7 cellular contexts compared by ENCODE assay signal in the genomic region with DNA sequence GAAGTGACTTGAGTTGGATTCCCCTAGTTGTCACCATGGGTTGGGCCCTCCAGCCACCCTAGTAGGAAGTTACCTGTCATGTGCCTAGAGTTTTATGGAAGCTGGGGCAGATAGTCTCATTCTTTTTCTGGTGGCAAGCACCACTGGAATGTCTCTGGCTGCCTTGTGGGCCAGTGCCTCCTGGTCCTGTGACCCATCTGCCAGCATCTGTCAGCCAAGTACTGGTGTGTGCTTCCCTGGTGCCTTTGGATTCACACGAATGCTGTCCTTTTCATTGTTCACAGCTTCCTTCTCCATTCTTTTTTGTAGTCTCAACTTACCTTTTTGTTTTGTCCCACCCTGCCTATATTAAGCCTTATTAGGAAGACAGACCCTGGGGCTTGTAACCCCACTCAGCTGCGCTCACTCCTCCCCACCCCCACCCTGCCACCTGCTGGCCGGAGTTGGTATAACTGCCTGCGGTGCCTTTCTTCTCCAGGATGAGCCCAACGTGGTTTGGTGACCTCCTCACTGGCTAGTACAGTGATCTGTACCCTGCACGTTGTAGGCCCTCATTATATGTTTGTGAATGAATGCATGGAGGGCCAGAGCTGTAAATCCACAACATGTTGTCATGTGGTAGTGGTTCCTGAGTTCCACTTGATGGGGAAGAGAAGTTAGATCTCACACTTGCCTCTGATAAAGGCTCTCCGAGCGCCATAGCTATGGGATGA.
A peak's percentile ranks its signal among the peaks of the same experiment; 100 is the strongest.
DNase-seq lines count a peak whose midpoint lies in the region; TF ChIP-seq lines count a peak whose summit lies in the region.

No MANE protein-coding gene starts in this region.

- H3K23ac ChIP-seq in neuronal stem cell (ENCODE audit: low read depth, low read length, poor library complexity) = no peak overlapping the region

- intact Hi-C loops in activated CD4-positive, alpha-beta memory T cell treated with anti-CD3 and anti-CD28 coated beads for 36 hours (cut with micrococcal nuclease) = loop anchor here (1.0 kb wide), 2 partner anchors 68 to 130 kb away; no protein-coding TSS in a partner anchor
- intact Hi-C loops in transverse colon (cut with DNase I; ENCODE audit: low total_unique reads) = no loop called here

- no peaks in the 10 kb centered on the region for H3K9me3 Mint-ChIP-seq in activated CD4-positive, alpha-beta memory T cell treated with anti-CD3 and anti-CD28 coated beads for 36 hours

- peak; percentile 81 for TF ChIP-seq CTCF in GM10248 (IDR thresholded peaks at IDR 0.05; ENCODE audit: control extremely low read depth, extremely low read depth, low read depth, missing control alignments)
- TF ChIP-seq CTCF in epithelial cell of esophagus (IDR thresholded peaks at IDR 0.05; ENCODE audit: insufficient read depth, low read depth, low read length, missing control alignments) = peak; percentile 94
- TF ChIP-seq CTCF in transverse colon (IDR thresholded peaks at IDR 0.05) = peak; percentile 87 to 93 (median 91)

- no CpG with 5 or more reads among the region's 8 CpGs for WGBS in neuronal stem cell (ENCODE audit: extremely low coverage in 2 of 2, insufficient read length in 2 of 2, insufficient replicate concordance in 1 of 2), 2 donors
- 26 to 90% methylated on average over 2 to 8 of the region's 8 CpGs for WGBS in transverse colon (ENCODE audit: low coverage in 1 of 2), 2 donors

- peaks cover 15 to 35% of the 10 kb centered on the region in 2 donors for H3K4me1 ChIP-seq in neuronal stem cell (ENCODE audit: control insufficient read depth in 2 of 2, insufficient read depth in 1 of 2, low read depth in 1 of 2, low read length in 2 of 2)
- peaks cover 4 to 24% (median 19%) of the 10 kb centered on the region in 4 donors for H3K4me1 ChIP-seq in transverse colon

- no peak overlapping the region for H3K4ac ChIP-seq in neuronal stem cell (ENCODE audit: low read length)

- H3K27me3 ChIP-seq in neuronal stem cell (ENCODE audit: control insufficient read depth in 3 of 3, insufficient read depth in 3 of 3, low read depth in 1 of 3, low read length in 3 of 3) (peaks cover 0 to 35% (median 18%) of the 10 kb centered on the region in 3 experiments), transverse colon (peaks cover 45% of the 10 kb centered on the region)

- no peak for TF ChIP-seq POLR2A in transverse colon (IDR thresholded peaks at IDR 0.05)

- no peaks in the 10 kb centered on the region for H3K79me1 ChIP-seq in neuronal stem cell (ENCODE audit: low read depth, low read length)

- peak; percentile 75 for DNase-seq in GM10248 (ENCODE audit: extremely low spot score)
- peak; percentile 24 to 38 for DNase-seq in NCI-H1930 (lab: John Stamatoyannopoulos, UW)
- peak; percentile 74 for DNase-seq in activated CD4-positive, alpha-beta memory T cell treated with anti-CD3 and anti-CD28 coated beads for 36 hours
- DNase-seq in epithelial cell of esophagus (ENCODE audit: low read depth) = peak; percentile 49
- DNase-seq in neuronal stem cell (ENCODE audit: low spot score) = peak; percentile 66
- peak; percentile 39 for DNase-seq in transverse colon
- no peak for DNase-seq in occipital lobe (lab: John Stamatoyannopoulos, UW)

- no peak overlapping the region for H2BK5ac ChIP-seq in neuronal stem cell (ENCODE audit: low read length)

- H3K4me2 ChIP-seq in neuronal stem cell (ENCODE audit: insufficient read depth, low read length, poor library complexity, severe bottlenecking) = no peak overlapping the region

- H3K36me3 ChIP-seq in neuronal stem cell (replicated peaks in 1 of 2; ENCODE audit: control insufficient read depth in 2 of 2, insufficient read depth in 2 of 2, low read length in 2 of 2) = peaks cover 0 to 2% of the 10 kb centered on the region in 2 donors
- H3K36me3 ChIP-seq in transverse colon = no peaks in the 10 kb centered on the region

- no peak overlapping the region for H3K4me3 ChIP-seq in epithelial cell of esophagus (ENCODE audit: low read length)
- H3K4me3 ChIP-seq in neuronal stem cell (ENCODE audit: low read length in 2 of 2) = no peak overlapping the region
- H3K4me3 ChIP-seq in transverse colon = no peak overlapping the region

- peaks cover 9% of the 10 kb centered on the region for H3K4me1 Mint-ChIP-seq in activated CD4-positive, alpha-beta memory T cell treated with anti-CD3 and anti-CD28 coated beads for 36 hours (ENCODE audit: low read depth)

- H2BK120ac ChIP-seq in neuronal stem cell (ENCODE audit: low read depth, low read length) = no peak overlapping the region

- no peak overlapping the region for H3K4me3 Mint-ChIP-seq in activated CD4-positive, alpha-beta memory T cell treated with anti-CD3 and anti-CD28 coated beads for 36 hours

- no peak overlapping the region for H4K91ac ChIP-seq in neuronal stem cell (ENCODE audit: low read depth, low read length, poor library complexity)

- H3K9me3 ChIP-seq in neuronal stem cell (replicated peaks in 1 of 2; ENCODE audit: control insufficient read depth in 2 of 2, insufficient read depth in 1 of 2, low read depth in 1 of 2, low read length in 2 of 2) (peaks cover 0 to 2% of the 10 kb centered on the region in 2 donors), transverse colon (no peaks in the 10 kb centered on the region)

- no peak overlapping the region for H2AK5ac ChIP-seq in neuronal stem cell (ENCODE audit: low read depth, low read length)

- CTCF ChIA-PET in GM10248 (lab: Yijun Ruan, JAX) = interaction anchor here (0.6 to 2.4 kb wide), 31 partner anchors 8 to 130 kb away, joined by 3 to 27 read pairs (median 3); no protein-coding TSS in a partner anchor
- CTCF ChIA-PET in activated CD4-positive, alpha-beta memory T cell treated with anti-CD3 and anti-CD28 coated beads for 36 hours (lab: Charles Lee) = interaction anchor here (0.6 to 2.8 kb wide), 21 partner anchors 8 to 1705 kb away, joined by 3 to 16 read pairs (median 4); no protein-coding TSS in a partner anchor

- no peak for TF ChIP-seq EP300 in transverse colon (IDR thresholded peaks at IDR 0.05; ENCODE audit: low read depth)

- no peak overlapping the region for H3K27ac ChIP-seq in neuronal stem cell (replicated peaks; ENCODE audit: low read length)
- H3K27ac ChIP-seq in transverse colon = no peak overlapping the region

- H2AFZ ChIP-seq in neuronal stem cell (ENCODE audit: low read length) = no peak overlapping the region

- no peaks in the 10 kb centered on the region for H3K36me3 Mint-ChIP-seq in activated CD4-positive, alpha-beta memory T cell treated with anti-CD3 and anti-CD28 coated beads for 36 hours

- H3K27me3 Mint-ChIP-seq in activated CD4-positive, alpha-beta memory T cell treated with anti-CD3 and anti-CD28 coated beads for 36 hours = peaks cover 34% of the 10 kb centered on the region

- no peak overlapping the region for H3K27ac Mint-ChIP-seq in activated CD4-positive, alpha-beta memory T cell treated with anti-CD3 and anti-CD28 coated beads for 36 hours

- H2BK15ac ChIP-seq in neuronal stem cell (ENCODE audit: low read length) = no peak overlapping the region

- peak overlapping the region; percentile 73 for H3K18ac ChIP-seq in neuronal stem cell (ENCODE audit: low read length)

- no peak overlapping the region for H2BK12ac ChIP-seq in neuronal stem cell (ENCODE audit: low read length)

- POLR2A ChIA-PET in GM10248 (lab: Yijun Ruan, JAX) = no interaction called here
- POLR2A ChIA-PET in activated CD4-positive, alpha-beta memory T cell treated with anti-CD3 and anti-CD28 coated beads for 36 hours (lab: Charles Lee) = no interaction called here

- no peak overlapping the region for H3K14ac ChIP-seq in neuronal stem cell (ENCODE audit: low read length)

- H3K9ac ChIP-seq in neuronal stem cell (ENCODE audit: low read depth, low read length, poor library complexity) = no peak overlapping the region

- in situ Hi-C loops in transverse colon (cut with MboI; ENCODE audit: low pct_ligation_motif_present in 1 of 4, low pct_unique_long_range_greater_than_20kb in 1 of 4, low sequenced_read_pairs in 3 of 4) = no loop called here

- H4K8ac ChIP-seq in neuronal stem cell (ENCODE audit: low read depth, low read length) = peak overlapping the region; percentile 29
